Comparison of ENCODE assay signal across 8 cellular contexts in genomic region chr15:57866149-57866736, GRCh38.
A peak's percentile ranks its signal among the peaks of the same experiment; 100 is the strongest.
DNase-seq lines count a peak whose midpoint lies in the region; ATAC-seq and TF ChIP-seq lines count a peak whose summit lies in the region.

No MANE protein-coding gene starts in this region.

- RAD21 ChIA-PET in HCT116 (lab: Charles Lee; ENCODE audit: low non-redundant PET in 1 of 2, low total read pairs in 2 of 2, uncharacterized antibody in 2 of 2, unreplicated experiment in 2 of 2), result interaction anchor here in 1 of 2 experiments (0.9 kb wide), 1 partner anchor 204 kb away, joined by 3 read pairs; no protein-coding TSS in a partner anchor

- intact Hi-C loops in HCT116 (cut with micrococcal nuclease), result loop anchor here (1.0 kb wide), 2 partner anchors 204 to 316 kb away; no protein-coding TSS in a partner anchor
- intact Hi-C loops in prostate gland (cut with DNase I), result loop anchor here (5.0 to 10.0 kb wide), 3 partner anchors 201 to 319 kb away; partner anchors contain the start of gene ALDH1A2

- H3K9me3 ChIP-seq in HCT116 (ENCODE audit: control insufficient read depth in 1 of 2, insufficient read depth in 1 of 2, low read depth in 1 of 2, low read length in 2 of 2) (no peaks in the 10 kb centered on the region), NT2/D1 (ENCODE audit: insufficient read depth, low read length) (peaks cover 13% of the 10 kb centered on the region; the same call in 1 of the 2 replicates), prostate gland (no peaks in the 10 kb centered on the region)

- no peaks in the 10 kb centered on the region for H4K20me1 ChIP-seq in HCT116 (ENCODE audit: insufficient read depth)

- H3K27ac ChIP-seq in HCT116 (ENCODE audit: low read depth, low read length) (no peak overlapping the region), prostate gland (no peak overlapping the region)

- no peak overlapping the region for H3K4me3 ChIP-seq in HCT116 (replicated peaks in 1 of 2; ENCODE audit: low read depth in 1 of 2, low read length in 2 of 2)
- H3K4me3 ChIP-seq in NT2/D1 (ENCODE audit: insufficient read length, low read depth), result no peak overlapping the region
- no peak overlapping the region for H3K4me3 ChIP-seq in foreskin fibroblast (ENCODE audit: low read depth in 1 of 2, low read length in 2 of 2)
- H3K4me3 ChIP-seq in prostate gland, result no peak overlapping the region

- DNase-seq in COLO668 (lab: John Stamatoyannopoulos, UW; ENCODE audit: unreplicated experiment) (peak; percentile 76), HCT116 (ENCODE audit: low read depth, low spot score) (peak; percentile 52), NT2/D1 (ENCODE audit: low read depth, low spot score) (peak; percentile 49), activated T-cell treated with anti-CD3 and anti-CD28 coated beads for 4 hours (peak; percentile 33), foreskin fibroblast (peak; percentile 10 to 58), prostate gland (ENCODE audit: low spot score) (peak; percentile 38)

- H3K27me3 ChIP-seq in HCT116 (ENCODE audit: insufficient read depth, low read length) (no peaks in the 10 kb centered on the region), NT2/D1 (ENCODE audit: insufficient read depth, insufficient read length) (no peaks in the 10 kb centered on the region), prostate gland (replicated peaks; ENCODE audit: insufficient read depth) (no peaks in the 10 kb centered on the region)

- ATAC-seq in HCT116 (peak; percentile 78), HG03095 (IDR thresholded peaks at IDR 0.05; ENCODE audit: unreplicated experiment) (no peak), HG03045 (IDR thresholded peaks at IDR 0.05; ENCODE audit: unreplicated experiment) (no peak)

- no peaks in the 10 kb centered on the region for H3K4me1 ChIP-seq in HCT116 (ENCODE audit: control insufficient read depth in 1 of 2, insufficient read depth in 2 of 2, low read length in 2 of 2)
- H3K4me1 ChIP-seq in NT2/D1 (ENCODE audit: insufficient read depth, insufficient read length), result no peaks in the 10 kb centered on the region
- H3K4me1 ChIP-seq in prostate gland (replicated peaks), result no peaks in the 10 kb centered on the region

- H3K9ac ChIP-seq in HCT116 (ENCODE audit: low read length) (no peak overlapping the region), NT2/D1 (ENCODE audit: insufficient read length, low read depth) (no peak overlapping the region)

- peak; percentile 63 to 88 (median 86) for TF ChIP-seq CTCF in HCT116 (IDR thresholded peaks at IDR 0.05 in 2 of 3, conservative IDR thresholded peaks at IDR 0.05 in 1 of 3; ENCODE audit: borderline replicate concordance in 1 of 3, insufficient read depth in 1 of 3, low read depth in 2 of 3, low read length in 2 of 3)
- TF ChIP-seq CTCF in foreskin fibroblast (IDR thresholded peaks at IDR 0.05; ENCODE audit: low read depth, low read length), result peak; percentile 87
- TF ChIP-seq CTCF in prostate gland (IDR thresholded peaks at IDR 0.05), result peak in 3 of 4 experiments; percentile 42 to 58 (median 49)

- peak; percentile 60 for TF ChIP-seq RAD21 in HCT116 (IDR thresholded peaks at IDR 0.05; ENCODE audit: low read depth)

- H3K36me3 ChIP-seq in HCT116 (ENCODE audit: control insufficient read depth in 1 of 2, insufficient read depth in 2 of 2, low read length in 2 of 2) (no peaks in the 10 kb centered on the region), NT2/D1 (ENCODE audit: insufficient read depth, insufficient read length, low read length) (no peaks in the 10 kb centered on the region), prostate gland (no peaks in the 10 kb centered on the region)

- POLR2A ChIA-PET in HCT116 (lab: Charles Lee), result interaction anchor here (0.6 kb wide), 1 partner anchor 12 kb away, joined by 3 read pairs; no protein-coding TSS in a partner anchor

- CTCF ChIA-PET in HCT116 (lab: Charles Lee), result interaction anchor here (0.7 to 8.0 kb wide), 8 partner anchors 14 to 211 kb away, joined by 3 to 66 read pairs (median 4); no protein-coding TSS in a partner anchor

- peak overlapping the region; percentile 89 for H2AFZ ChIP-seq in HCT116 (ENCODE audit: low read depth, low read length, poor library complexity, severe bottlenecking)

- no peaks in the 10 kb centered on the region for H3K9me2 ChIP-seq in HCT116 (ENCODE audit: insufficient read depth)

- 53% methylated on average over 7 of the region's 7 CpGs for WGBS in prostate gland

- no TSS peak for BruUV-seq in HCT116 (replicated peaks; lab: Mats Ljungman, UMichigan)

- TF ChIP-seq POLR2A in HCT116 (IDR thresholded peaks at IDR 0.05; ENCODE audit: borderline replicate concordance, extremely low read depth, insufficient read depth, insufficient read length) (no peak), prostate gland (IDR thresholded peaks at IDR 0.05) (no peak)

- H3K4me2 ChIP-seq in HCT116 (ENCODE audit: low read length), result no peak overlapping the region; the same call in 1 of the 2 replicates

- no peaks in the 10 kb centered on the region for H3K79me2 ChIP-seq in HCT116 (ENCODE audit: insufficient read depth, low read length)

TF ChIP-seq in HCT116, 20 proteins besides CTCF, POLR2A, EP300 and RAD21:
- TF ChIP-seq ELF1 (IDR thresholded peaks at IDR 0.05; ENCODE audit: borderline replicate concordance, low read depth) (no peak), JUND (IDR thresholded peaks at IDR 0.05) (no peak), REST (IDR thresholded peaks at IDR 0.05; ENCODE audit: low read depth) (no peak), TCF7L2 (IDR thresholded peaks at IDR 0.05; ENCODE audit: borderline replicate concordance, extremely low read depth, insufficient read depth, insufficient read length) (peak; percentile 27), EZH2 (IDR thresholded peaks at IDR 0.05) (no peak), ATF3 (IDR thresholded peaks at IDR 0.05) (no peak), YY1 (IDR thresholded peaks at IDR 0.05; ENCODE audit: extremely low read depth, insufficient replicate concordance, low read depth, low read length) (peak; percentile 27)
